In genomic region chr12:43957732-43958131, GRCh38 we compare ENCODE assay signal across 8 cellular contexts.
A peak's percentile ranks its signal among the peaks of the same experiment; 100 is the strongest.
DNase-seq lines count a peak whose midpoint lies in the region; ATAC-seq and TF ChIP-seq lines count a peak whose summit lies in the region.

No MANE protein-coding gene starts in this region.

- no peak overlapping the region for H3K27ac ChIP-seq in CD4-positive, alpha-beta memory T cell (ENCODE audit: low read depth, low read length)
- no peak overlapping the region for H3K27ac ChIP-seq in WERI-Rb-1

- no peaks in the 10 kb centered on the region for H3K9me3 ChIP-seq in CD4-positive, alpha-beta memory T cell (ENCODE audit: control insufficient read depth in 1 of 2, low read length in 2 of 2)
- no peaks in the 10 kb centered on the region for H3K9me3 ChIP-seq in WERI-Rb-1 (ENCODE audit: severe bottlenecking)

- H3K4me3 ChIP-seq in CD4-positive, alpha-beta memory T cell (ENCODE audit: low read length in 2 of 2), result no peak overlapping the region
- no peak overlapping the region for H3K4me3 ChIP-seq in WERI-Rb-1 (ENCODE audit: low read depth, low read length)

- H3K4me1 Mint-ChIP-seq in CD4-positive, alpha-beta memory T cell, result peaks cover 0 to 20% (median 4%) of the 10 kb centered on the region in 4 donors
- H3K4me1 Mint-ChIP-seq in glutamatergic neuron (ENCODE audit: low read depth, unreplicated experiment), result no peaks in the 10 kb centered on the region

- peak; percentile 48 for TF ChIP-seq CTCF in WERI-Rb-1 (IDR thresholded peaks at IDR 0.05; ENCODE audit: low read depth, low read length)
- TF ChIP-seq CTCF in glutamatergic neuron (IDR thresholded peaks at IDR 0.05; ENCODE audit: partially characterized antibody, unreplicated experiment), result peak; percentile 44

- H3K36me3 Mint-ChIP-seq in CD4-positive, alpha-beta memory T cell, result peaks cover 0 to under 1% of the 10 kb centered on the region in 2 donors
- H3K36me3 Mint-ChIP-seq in glutamatergic neuron (ENCODE audit: unreplicated experiment), result no peaks in the 10 kb centered on the region

- intact Hi-C loops in CD4-positive, alpha-beta memory T cell (cut with micrococcal nuclease), result loop anchor here (1.0 to 2.0 kb wide), 2 partner anchors 974 to 991 kb away; no protein-coding TSS in a partner anchor

- H3K4me3 Mint-ChIP-seq in CD4-positive, alpha-beta memory T cell, result no peak overlapping the region
- no peak overlapping the region for H3K4me3 Mint-ChIP-seq in glutamatergic neuron (ENCODE audit: unreplicated experiment)

- ATAC-seq in GM18519 (IDR thresholded peaks at IDR 0.05; ENCODE audit: low FRiP score, unreplicated experiment) (peak; percentile 94), HG02852 (IDR thresholded peaks at IDR 0.05; ENCODE audit: unreplicated experiment) (peak; percentile 99)

- no peak overlapping the region for H3K27ac Mint-ChIP-seq in CD4-positive, alpha-beta memory T cell
- H3K27ac Mint-ChIP-seq in glutamatergic neuron (ENCODE audit: unreplicated experiment), result no peak overlapping the region

- H3K9me3 Mint-ChIP-seq in CD4-positive, alpha-beta memory T cell, result peaks cover 0 to 2% (median 0%) of the 10 kb centered on the region in 8 donors
- H3K9me3 Mint-ChIP-seq in glutamatergic neuron (ENCODE audit: unreplicated experiment), result peaks cover under 1% of the 10 kb centered on the region

- no peaks in the 10 kb centered on the region for H3K27me3 ChIP-seq in CD4-positive, alpha-beta memory T cell (ENCODE audit: insufficient read depth, low read length)
- no peaks in the 10 kb centered on the region for H3K27me3 ChIP-seq in WERI-Rb-1 (ENCODE audit: insufficient read depth, low read depth, severe bottlenecking)

- DNase-seq in CD4-positive, alpha-beta memory T cell, result peak in 4 of 5 donors; percentile 5 to 10 (median 10)
- DNase-seq in NCI-H1092 treated with DMSO at 0.1 percent for 48 hours (lab: John Stamatoyannopoulos, UW) (peak; percentile 72), WERI-Rb-1 (peak; percentile 22), glutamatergic neuron (no peak), retina (peak; percentile 62), UCSD-AML1 (lab: John Stamatoyannopoulos, UW; ENCODE audit: unreplicated experiment) (no peak)

- CTCF ChIA-PET in CD4-positive, alpha-beta memory T cell (lab: Charles Lee; ENCODE audit: partially characterized antibody), result no interaction called here

- H3K4me1 ChIP-seq in CD4-positive, alpha-beta memory T cell (ENCODE audit: insufficient read depth, low read length), result no peaks in the 10 kb centered on the region

- H3K27me3 Mint-ChIP-seq in CD4-positive, alpha-beta memory T cell, result no peaks in the 10 kb centered on the region
- H3K27me3 Mint-ChIP-seq in glutamatergic neuron (ENCODE audit: unreplicated experiment), result no peaks in the 10 kb centered on the region

- no peaks in the 10 kb centered on the region for H3K36me3 ChIP-seq in CD4-positive, alpha-beta memory T cell (ENCODE audit: insufficient read depth, low read length)
- no peaks in the 10 kb centered on the region for H3K36me3 ChIP-seq in WERI-Rb-1

- POLR2A ChIA-PET in CD4-positive, alpha-beta memory T cell (lab: Charles Lee; ENCODE audit: partially characterized antibody), result no interaction called here

Comparison
In these comparisons a context has a peak if more than half of its experiments do, and no peak if none do; other contexts are left out.
1. DNase-seq: peak in CD4-positive, alpha-beta memory T cell (4 of 5), NCI-H1092 treated with DMSO at 0.1 percent for 48 hours (single experiment), WERI-Rb-1 (single experiment) and retina (single experiment); none in glutamatergic neuron (single experiment) and UCSD-AML1 (single experiment).